In genomic region chr2:72220170-72220569, GRCh38 we compare ENCODE assay signal across 12 cellular contexts.
DNase-seq lines count a peak whose midpoint lies in the region; FAIRE-seq and TF ChIP-seq lines count a peak whose summit lies in the region.
"Had no signal": no experiment of that assay in that cellular context is flagged by ENCODE, and none has a peak within 500 bp of the region (broad histone marks: within the 10 kb centered on the region; RNA-seq: fewer than 3 reads in every experiment).

No MANE protein-coding gene starts in this region.

- no peak for FAIRE-seq in keratinocyte (lab: Jason Lieb, UNC)

- dilution Hi-C loops in keratinocyte (cut with MboI; ENCODE audit: extremely low pct_ligation_motif_present, low sequenced_read_pairs): no loop called here

- peak; percentile 87 for DNase-seq in ELF-1 (ENCODE audit: low read depth, low spot score)
- DNase-seq in HT-29 (ENCODE audit: low spot score): peak; percentile 14
- peak; percentile 10 for DNase-seq in SW480 (ENCODE audit: low spot score)
- DNase-seq in keratinocyte (ENCODE audit: low read depth, low spot score): no peak
- no peak for DNase-seq in hypothalamus (lab: John Stamatoyannopoulos, UW)
- no peak for DNase-seq in G401 (ENCODE audit: low spot score)
- DNase-seq in NCI-H128 (lab: John Stamatoyannopoulos, UW; ENCODE audit: unreplicated experiment): no peak
- DNase-seq in adrenal gland: no peak
- DNase-seq: activated B cell treated with CpG ODN at 0.5 μM for 24 hours, anterior cingulate cortex, hippocampal formation, NCI-H187 treated with DMSO at 0.1 percent for 48 hours had no signal

- no peak overlapping the region for H3K4me3 ChIP-seq in keratinocyte (ENCODE audit: control insufficient read depth in 2 of 3, extremely low read depth in 1 of 3, insufficient read depth in 2 of 3, low read depth in 1 of 3, low read length in 3 of 3)
- H3K4me3 ChIP-seq in adrenal gland: no peak overlapping the region

- H3K27ac ChIP-seq in keratinocyte (ENCODE audit: control insufficient read depth, insufficient read depth, low read length): no peak overlapping the region
- H3K27ac ChIP-seq in adrenal gland: no peak overlapping the region

- H3K27me3 ChIP-seq in keratinocyte (ENCODE audit: control insufficient read depth, extremely low read depth, insufficient read depth, low read length) (no peaks in the 10 kb centered on the region), adrenal gland (no peaks in the 10 kb centered on the region)

- no peaks in the 10 kb centered on the region for H3K9me3 ChIP-seq in keratinocyte (ENCODE audit: control insufficient read depth, low read depth, low read length)
- no peaks in the 10 kb centered on the region for H3K9me3 ChIP-seq in adrenal gland (replicated peaks in 1 of 3)

- no peak overlapping the region for H2AFZ ChIP-seq in keratinocyte (ENCODE audit: control insufficient read depth, low read length)

- WGBS in adrenal gland, 4 donors: 78 to 87% (median 85%) methylated on average over 2 of the region's 2 CpGs

- intact Hi-C loops in adrenal gland (cut with DNase I): no loop called here

- peak; percentile 18 to 40 (median 23) for TF ChIP-seq CTCF in keratinocyte (optimal IDR thresholded peaks at IDR 0.05 in 1 of 3, IDR thresholded peaks at IDR 0.05 in 1 of 3, conservative IDR thresholded peaks at IDR 0.05 in 1 of 3; ENCODE audit: extremely low read depth in 1 of 3, insufficient read depth in 2 of 3, low read length in 3 of 3)
- no peak for TF ChIP-seq CTCF in adrenal gland (IDR thresholded peaks at IDR 0.05)

- in situ Hi-C loops in G401 (cut with HindIII; ENCODE audit: low sequenced_read_pairs): no loop called here

- no peaks in the 10 kb centered on the region for H3K9me1 ChIP-seq in keratinocyte (ENCODE audit: control insufficient read depth, extremely low read depth, insufficient read depth, low read length)

- no peak overlapping the region for H3K9ac ChIP-seq in keratinocyte (ENCODE audit: control insufficient read depth, extremely low read depth, insufficient read depth, low read length)

- no peaks in the 10 kb centered on the region for H3K4me1 ChIP-seq in keratinocyte (ENCODE audit: control insufficient read depth, extremely low read depth, insufficient read depth, low read length)
- no peaks in the 10 kb centered on the region for H3K4me1 ChIP-seq in adrenal gland (replicated peaks in 1 of 2)

- no peaks in the 10 kb centered on the region for H4K20me1 ChIP-seq in keratinocyte (ENCODE audit: control insufficient read depth, extremely low read depth, insufficient read depth, low read length)

- H3K36me3 ChIP-seq in keratinocyte (ENCODE audit: control insufficient read depth in 2 of 2, extremely low read depth in 1 of 2, insufficient read depth in 2 of 2, low read length in 2 of 2) (peaks cover 0 to 1% of the 10 kb centered on the region in 2 experiments), adrenal gland (replicated peaks in 1 of 2) (no peaks in the 10 kb centered on the region)

- H3K79me2 ChIP-seq in keratinocyte (ENCODE audit: control insufficient read depth, insufficient read depth, low read length): no peaks in the 10 kb centered on the region

- no peak overlapping the region for H3K4me2 ChIP-seq in keratinocyte (ENCODE audit: control insufficient read depth, extremely low read depth, insufficient read depth, low read depth, low read length)

- TF ChIP-seq POLR2A in adrenal gland (IDR thresholded peaks at IDR 0.05): no peak

Comparison
In these comparisons a context has a peak if more than half of its experiments do, and no peak if none do; other contexts are left out.
1. DNase-seq: peak in ELF-1 (single experiment), HT-29 (single experiment) and SW480 (single experiment); none in keratinocyte (single experiment), hypothalamus (0 of 51), G401 (single experiment), NCI-H128 (single experiment) and adrenal gland (0 of 7).
2. CTCF ChIP-seq: peak in keratinocyte (3 of 3); none in adrenal gland (0 of 6).